ENCODE assay signal across 9 cellular contexts in genomic region chr3:16060945-16061344, GRCh38.
A peak's percentile ranks its signal among the peaks of the same experiment; 100 is the strongest.
DNase-seq lines count a peak whose midpoint lies in the region; ATAC-seq and TF ChIP-seq lines count a peak whose summit lies in the region.
"Had no signal": no experiment of that assay in that cellular context is flagged by ENCODE, and none has a peak within 500 bp of the region (broad histone marks: within the 10 kb centered on the region; RNA-seq: fewer than 3 reads in every experiment).

No MANE protein-coding gene starts in this region.

- ATAC-seq in aorta (ENCODE audit: low FRiP score), result peak; percentile 75
- no peak for ATAC-seq in GM18858 (IDR thresholded peaks at IDR 0.05; ENCODE audit: unreplicated experiment)
- ATAC-seq: activated CD4-positive, CD25-positive, alpha-beta regulatory T cell treated with anti-CD3 and anti-CD28 coated beads, Interleukin-2, amount 50 U/mL, for 24 hours had no signal

- H3K27ac ChIP-seq in RWPE1 (peak overlapping the region; percentile 58), aorta (ENCODE audit: low read depth in 1 of 2, low read length in 2 of 2) (peak overlapping the region in 1 of 2 donors; percentile 11)

- CTCF ChIA-PET in RWPE1 (lab: Yijun Ruan, JAX), result interaction anchor here (0.8 kb wide), 1 partner anchor 117 kb away, joined by 3 read pairs; no protein-coding TSS in a partner anchor

- WGBS in aorta, 2 donors, result 81 to 86% methylated on average over 1 of the region's 1 CpG

- no peaks in the 10 kb centered on the region for H3K27me3 ChIP-seq in aorta (ENCODE audit: control insufficient read depth in 1 of 2, insufficient read depth in 2 of 2, low read length in 1 of 2)

- H3K36me3 ChIP-seq in aorta (ENCODE audit: control insufficient read depth in 1 of 2, insufficient read depth in 2 of 2, low read length in 1 of 2), result no peaks in the 10 kb centered on the region

- POLR2A ChIA-PET in RWPE1 (lab: Yijun Ruan, JAX; ENCODE audit: low non-redundant PET), result no interaction called here

- DNase-seq in RWPE1 (ENCODE audit: low spot score) (peak; percentile 8), fibroblast of mammary gland (ENCODE audit: low read depth) (peak; percentile 98), myocyte (ENCODE audit: low read depth) (peak; percentile 43), aorta (peak in 1 of 2 donors; percentile 72), DMS114 treated with DMSO at 0.1 percent for 48 hours (lab: John Stamatoyannopoulos, UW; ENCODE audit: unreplicated experiment) (no peak)
- DNase-seq in activated naive CD4-positive, alpha-beta T cell treated with Interleukin-2 at 50 U/mL for 16 hours, result no peak

- peaks cover 5% of the 10 kb centered on the region in 2 donors for H3K4me1 ChIP-seq in aorta (ENCODE audit: control insufficient read depth in 1 of 2, insufficient read depth in 2 of 2, low read length in 2 of 2)

- H3K4me3 ChIP-seq in fibroblast of mammary gland (ENCODE audit: control insufficient read depth, low read depth, low read length) (no peak overlapping the region), aorta (ENCODE audit: low read length in 2 of 2) (no peak overlapping the region)
- H3K4me3 ChIP-seq: coronary artery had no signal

- no peaks in the 10 kb centered on the region for H3K9me3 ChIP-seq in aorta (ENCODE audit: control insufficient read depth, low read length)

- intact Hi-C loops in aorta (cut with DNase I), result loop anchor here in 1 of 2 donors (10.0 kb wide), 1 partner anchor 74 kb away; no protein-coding TSS in a partner anchor

- TF ChIP-seq CTCF in RWPE1 (conservative IDR thresholded peaks at IDR 0.05; ENCODE audit: low read depth) (no peak), fibroblast of mammary gland (conservative IDR thresholded peaks at IDR 0.05; ENCODE audit: control insufficient read depth, insufficient read depth, low read depth, low read length) (no peak)

Comparison
In these comparisons a context has a peak if more than half of its experiments do, and no peak if none do; other contexts are left out.
1. DNase-seq: peak in RWPE1 (single experiment), fibroblast of mammary gland (single experiment) and myocyte (single experiment); none in DMS114 treated with DMSO at 0.1 percent for 48 hours (single experiment) and activated naive CD4-positive, alpha-beta T cell treated with Interleukin-2 at 50 U/mL for 16 hours (single experiment).